ENCODE assay signal across 7 cellular contexts in the genomic region with DNA sequence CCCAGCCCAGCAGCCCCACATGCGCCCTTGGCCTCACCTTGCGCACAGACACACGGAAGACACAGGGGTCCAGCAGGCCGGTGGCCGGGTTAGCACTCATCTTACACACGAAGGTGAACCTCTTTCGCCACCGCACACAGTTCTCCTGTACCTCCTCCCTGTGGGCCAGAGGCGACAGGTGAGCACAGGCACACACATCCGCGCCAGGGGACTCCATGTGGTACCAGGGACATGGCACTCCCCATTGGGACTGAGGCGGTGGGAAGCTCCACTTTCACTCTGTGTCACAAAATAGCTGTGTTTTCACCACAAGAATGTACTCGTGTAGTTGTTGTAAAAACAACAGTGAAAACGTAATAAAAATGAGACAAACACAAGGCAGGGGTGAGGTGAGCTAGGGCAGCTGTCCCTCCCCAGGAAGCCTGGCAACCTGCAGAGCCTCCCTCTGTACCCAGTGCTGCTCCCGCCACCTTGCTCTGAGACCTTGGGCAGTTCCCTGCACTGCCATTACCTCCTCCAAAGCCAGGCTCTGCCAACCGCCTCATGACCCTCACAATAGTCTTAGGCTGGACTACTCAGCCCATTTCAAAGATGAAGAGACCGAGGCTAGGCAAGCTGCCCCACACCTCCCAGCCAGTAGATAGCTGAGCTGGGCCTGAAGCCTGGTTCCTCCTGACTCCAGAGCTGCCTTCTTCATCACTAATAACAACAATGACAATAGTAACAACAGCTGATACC. TPM values are rescaled to one million over a fixed set of nuclear protein-coding genes. Genes with fewer than 3 reads are reported as not detected.
DNase-seq lines count a peak whose midpoint lies in the region; ATAC-seq and TF ChIP-seq lines count a peak whose summit lies in the region.
"Had no signal": no experiment of that assay in that cellular context is flagged by ENCODE, and none has a peak within 500 bp of the region (broad histone marks: within the 10 kb centered on the region; RNA-seq: fewer than 3 reads in every experiment).

No MANE protein-coding gene starts in this region.

- H3K27ac ChIP-seq in body of pancreas, result peak overlapping the region; percentile 80 to 86 (median 82)
- no peak overlapping the region for H3K27ac ChIP-seq in coronary artery

- H3K9me3 Mint-ChIP-seq in activated CD4-positive, alpha-beta T cell treated with anti-CD3 and anti-CD28 coated beads for 36 hours (ENCODE audit: low read depth), result no peaks in the 10 kb centered on the region
- no peaks in the 10 kb centered on the region for H3K9me3 Mint-ChIP-seq in stimulated activated effector memory CD8-positive, alpha-beta T cell treated with anti-CD3 and anti-CD28 coated beads, Interleukin-12 subunit alpha, Interleukin-12 subunit beta, amount 100 ng/mL, for 72 hours

- 77 to 78% methylated on average over 11 to 17 of the region's 17 CpGs for WGBS in body of pancreas, 2 donors

- H3K4me3 ChIP-seq in body of pancreas (no peak overlapping the region), coronary artery (no peak overlapping the region)

- no peak for TF ChIP-seq POLR2A in body of pancreas (IDR thresholded peaks at IDR 0.05)

- no peaks in the 10 kb centered on the region for H3K27me3 Mint-ChIP-seq in activated CD4-positive, alpha-beta T cell treated with anti-CD3 and anti-CD28 coated beads for 36 hours

- in situ Hi-C loops in G401 (cut with HindIII; ENCODE audit: low sequenced_read_pairs), result no loop called here

- peaks cover 68% of the 10 kb centered on the region for H3K4me1 ChIP-seq in body of pancreas

- H3K9me3 ChIP-seq in body of pancreas, result no peaks in the 10 kb centered on the region

- ATAC-seq in activated CD4-positive, alpha-beta T cell treated with anti-CD3 and anti-CD28 coated beads for 36 hours, result peak; percentile 12
- ATAC-seq in body of pancreas, result no peak
- no peak for ATAC-seq in stimulated activated effector memory CD8-positive, alpha-beta T cell treated with anti-CD3 and anti-CD28 coated beads, Interleukin-12 subunit alpha, Interleukin-12 subunit beta, amount 100 ng/mL, for 72 hours

- TF ChIP-seq CTCF in body of pancreas (IDR thresholded peaks at IDR 0.05) (no peak), coronary artery (IDR thresholded peaks at IDR 0.05) (no peak)

- DNase-seq in activated CD4-positive, alpha-beta T cell treated with anti-CD3 and anti-CD28 coated beads for 36 hours, result peak; percentile 69
- no peak for DNase-seq in activated CD4-positive, alpha-beta T cell treated with anti-CD3 and anti-CD28 coated beads, Interleukin-2, amount 50 U/mL, for 1 hour
- DNase-seq in body of pancreas, result no peak
- DNase-seq in stimulated activated effector memory CD8-positive, alpha-beta T cell treated with anti-CD3 and anti-CD28 coated beads, Interleukin-12 subunit alpha, Interleukin-12 subunit beta, amount 100 ng/mL, for 72 hours (ENCODE audit: low spot score in 2 of 2), result no peak
- no peak for DNase-seq in G401 (ENCODE audit: low spot score)
- no peak for DNase-seq in coronary artery (ENCODE audit: low spot score)
- DNase-seq: NCI-H1436 had no signal

- H3K4me3 Mint-ChIP-seq in activated CD4-positive, alpha-beta T cell treated with anti-CD3 and anti-CD28 coated beads for 36 hours, result peak overlapping the region; percentile 23
- no peak overlapping the region for H3K4me3 Mint-ChIP-seq in stimulated activated effector memory CD8-positive, alpha-beta T cell treated with anti-CD3 and anti-CD28 coated beads, Interleukin-12 subunit alpha, Interleukin-12 subunit beta, amount 100 ng/mL, for 72 hours

- intact Hi-C loops in activated CD4-positive, alpha-beta T cell treated with anti-CD3 and anti-CD28 coated beads for 36 hours (cut with DNase I, micrococcal nuclease), result loop anchor here in 1 of 2 experiments (2.0 kb wide), 1 partner anchor 55 kb away; no protein-coding TSS in a partner anchor
- intact Hi-C loops in body of pancreas (cut with DNase I), result no loop called here

- H3K27me3 ChIP-seq in body of pancreas, result no peaks in the 10 kb centered on the region

- H3K36me3 ChIP-seq in body of pancreas (replicated peaks in 1 of 2; ENCODE audit: insufficient read depth in 1 of 2, low read depth in 2 of 2), result no peaks in the 10 kb centered on the region

- peaks cover 83% of the 10 kb centered on the region for H3K4me1 Mint-ChIP-seq in activated CD4-positive, alpha-beta T cell treated with anti-CD3 and anti-CD28 coated beads for 36 hours
- peaks cover 68% of the 10 kb centered on the region for H3K4me1 Mint-ChIP-seq in stimulated activated effector memory CD8-positive, alpha-beta T cell treated with anti-CD3 and anti-CD28 coated beads, Interleukin-12 subunit alpha, Interleukin-12 subunit beta, amount 100 ng/mL, for 72 hours

- CTCF ChIA-PET in activated CD4-positive, alpha-beta T cell treated with anti-CD3 and anti-CD28 coated beads for 36 hours (lab: Charles Lee), result interaction anchor here (0.5 to 5.9 kb wide), 13 partner anchors 11 to 164 kb away, joined by 3 to 79 read pairs (median 5); no protein-coding TSS in a partner anchor

- H3K27ac Mint-ChIP-seq in activated CD4-positive, alpha-beta T cell treated with anti-CD3 and anti-CD28 coated beads for 36 hours, result peak overlapping the region; percentile 87
- H3K27ac Mint-ChIP-seq in stimulated activated effector memory CD8-positive, alpha-beta T cell treated with anti-CD3 and anti-CD28 coated beads, Interleukin-12 subunit alpha, Interleukin-12 subunit beta, amount 100 ng/mL, for 72 hours, result peak overlapping the region; percentile 87

- POLR2A ChIA-PET in activated CD4-positive, alpha-beta T cell treated with anti-CD3 and anti-CD28 coated beads for 36 hours (lab: Charles Lee), result no interaction called here

- peaks cover 17% of the 10 kb centered on the region for H3K36me3 Mint-ChIP-seq in activated CD4-positive, alpha-beta T cell treated with anti-CD3 and anti-CD28 coated beads for 36 hours (ENCODE audit: low read depth)
- peaks cover 5% of the 10 kb centered on the region for H3K36me3 Mint-ChIP-seq in stimulated activated effector memory CD8-positive, alpha-beta T cell treated with anti-CD3 and anti-CD28 coated beads, Interleukin-12 subunit alpha, Interleukin-12 subunit beta, amount 100 ng/mL, for 72 hours

RNA-seq across cellular contexts. Expression of gene DPM2, which starts 16.3 kb away (rescaled TPM):
- 10 to 100 TPM; 44.1 to 46.6 TPM for total RNA-seq in activated CD4-positive, alpha-beta T cell treated with anti-CD3 and anti-CD28 coated beads for 36 hours
- 10 to 100 TPM; 23.3 to 39.9 TPM for total RNA-seq in body of pancreas
- 17.1 and 39.0 TPM in 2 replicates for total RNA-seq in G401 (2014; rRNA removed; shearing (Covaris generic))

RNA-seq across cellular contexts. Expression of gene PIP5KL1, which starts 23.4 kb away (rescaled TPM):
- total RNA-seq in activated CD4-positive, alpha-beta T cell treated with anti-CD3 and anti-CD28 coated beads for 36 hours, result 1 to 10 TPM; 1.9 to 2.8 TPM
- total RNA-seq in body of pancreas, result 1 to 10 TPM; 1.3 to 2.6 TPM
- total RNA-seq in G401 (2014; rRNA removed; shearing (Covaris generic)), result 0.68 and 23.4 TPM in 2 replicates

RNA-seq across cellular contexts. Expression of gene EEIG1, which starts 26.9 kb away (rescaled TPM):
- 10 to 100 TPM; 56.2 to 58.4 TPM for total RNA-seq in activated CD4-positive, alpha-beta T cell treated with anti-CD3 and anti-CD28 coated beads for 36 hours
- total RNA-seq in body of pancreas, result 10 to 100 TPM; 41.9 to 42.0 TPM
- total RNA-seq in G401 (2014; rRNA removed; shearing (Covaris generic)), result 12.4 and 18.6 TPM in 2 replicates

RNA-seq across cellular contexts. Expression of gene ST6GALNAC4, which starts 37.1 kb away (rescaled TPM):
- 10 to 100 TPM; 14.9 to 20.7 TPM for total RNA-seq in activated CD4-positive, alpha-beta T cell treated with anti-CD3 and anti-CD28 coated beads for 36 hours
- 10 to 100 TPM; 36.6 to 63.8 TPM for total RNA-seq in body of pancreas
- total RNA-seq in G401 (2014; rRNA removed; shearing (Covaris generic)), result 31.9 and 32.8 TPM in 2 replicates

RNA-seq across cellular contexts. Expression of gene ST6GALNAC6, which starts 54.5 kb away (rescaled TPM):
- 10 to 100 TPM; 46.3 to 63.3 TPM for total RNA-seq in activated CD4-positive, alpha-beta T cell treated with anti-CD3 and anti-CD28 coated beads for 36 hours
- 10 to 100 TPM; 46.1 to 66.7 TPM for total RNA-seq in body of pancreas
- 44.8 and 73.0 TPM in 2 replicates for total RNA-seq in G401 (2014; rRNA removed; shearing (Covaris generic))

Comparison
In these comparisons a context has a peak if more than half of its experiments do, and no peak if none do; other contexts are left out.
1. H3K27ac ChIP-seq: peak in body of pancreas (4 of 4); none in coronary artery (0 of 2).